2 cellular contexts compared by ENCODE assay signal in the genomic region with DNA sequence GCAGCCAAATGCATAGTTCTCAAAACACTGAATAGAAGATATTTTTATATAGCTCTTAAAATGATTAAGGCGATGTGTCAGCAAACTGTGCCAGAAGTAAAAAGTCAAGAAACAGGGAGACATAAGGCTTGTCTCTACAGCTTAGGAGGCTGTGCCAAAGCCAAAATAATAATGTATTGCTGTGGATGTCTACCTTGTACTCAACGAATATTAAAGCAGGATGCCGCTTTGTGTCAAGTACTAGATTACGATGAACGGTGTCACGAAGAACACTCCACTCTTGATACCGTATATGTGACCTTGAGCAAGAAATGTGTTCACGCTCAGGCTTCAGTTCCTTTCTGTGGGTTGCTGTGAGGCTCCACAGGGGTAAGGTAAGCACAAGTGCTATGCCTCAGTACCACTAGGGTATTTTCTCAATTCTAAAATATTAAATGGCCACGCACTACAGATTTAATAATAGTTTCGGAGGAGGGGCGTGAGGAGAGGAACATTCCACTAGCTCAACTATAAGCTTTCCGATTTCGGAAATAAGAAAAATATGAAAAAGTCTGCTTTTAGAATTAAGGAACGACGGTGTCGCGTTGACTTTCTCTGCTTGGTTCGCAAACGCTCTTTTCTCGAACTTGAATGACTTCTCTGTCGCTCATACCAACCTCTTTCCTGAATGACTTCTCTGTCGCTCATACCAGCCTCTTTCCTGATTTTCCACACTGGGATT.
TF ChIP-seq lines count a peak whose summit lies in the region.

No MANE protein-coding gene starts in this region.

TF ChIP-seq in SK-N-SH, 30 proteins besides CTCF, POLR2A, EP300 and RAD21:
- TF ChIP-seq USF1 (IDR thresholded peaks at IDR 0.05; ENCODE audit: borderline replicate concordance, low read depth), result no peak
- peak; percentile 16; the same call in 1 of the 2 replicates for TF ChIP-seq MXI1 (IDR thresholded peaks at IDR 0.05; ENCODE audit: low read depth, low read length)

TF ChIP-seq in HepG2, 621 proteins besides CTCF, POLR2A, EP300 and RAD21 (continues in another document):
- no peak for TF ChIP-seq BRCA1 (CRISPR knock-in tag; IDR thresholded peaks at IDR 0.05)
- no peak for TF ChIP-seq RNF2 (conservative IDR thresholded peaks at IDR 0.05; ENCODE audit: low read depth)
- peak; percentile 69 for TF ChIP-seq ELF4 (CRISPR knock-in tag; IDR thresholded peaks at IDR 0.05; ENCODE audit: borderline replicate concordance)
- no peak; the same call in 1 of the 2 replicates for TF ChIP-seq KAT7 (CRISPR knock-in tag; IDR thresholded peaks at IDR 0.05; ENCODE audit: borderline replicate concordance)
- no peak for TF ChIP-seq SATB2 (CRISPR knock-in tag; IDR thresholded peaks at IDR 0.05)
- no peak for TF ChIP-seq RXRA (CRISPR knock-in tag; IDR thresholded peaks at IDR 0.05)
- TF ChIP-seq, protein P1, sequence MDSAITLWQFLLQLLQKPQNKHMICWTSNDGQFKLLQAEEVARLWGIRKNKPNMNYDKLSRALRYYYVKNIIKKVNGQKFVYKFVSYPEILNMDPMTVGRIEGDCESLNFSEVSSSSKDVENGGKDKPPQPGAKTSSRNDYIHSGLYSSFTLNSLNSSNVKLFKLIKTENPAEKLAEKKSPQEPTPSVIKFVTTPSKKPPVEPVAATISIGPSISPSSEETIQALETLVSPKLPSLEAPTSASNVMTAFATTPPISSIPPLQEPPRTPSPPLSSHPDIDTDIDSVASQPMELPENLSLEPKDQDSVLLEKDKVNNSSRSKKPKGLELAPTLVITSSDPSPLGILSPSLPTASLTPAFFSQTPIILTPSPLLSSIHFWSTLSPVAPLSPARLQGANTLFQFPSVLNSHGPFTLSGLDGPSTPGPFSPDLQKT (CRISPR knock-in tag; IDR thresholded peaks at IDR 0.05; ENCODE audit: borderline replicate concordance), result no peak
- TF ChIP-seq CCDC6 (CRISPR knock-in tag; IDR thresholded peaks at IDR 0.05), result peak; percentile 61
- TF ChIP-seq PRMT3 (CRISPR knock-in tag; IDR thresholded peaks at IDR 0.05; ENCODE audit: borderline replicate concordance, low read depth), result no peak
- no peak for TF ChIP-seq PLRG1 (conservative IDR thresholded peaks at IDR 0.05)
- peak; percentile 4 for TF ChIP-seq TEAD3 (CRISPR knock-in tag; optimal IDR thresholded peaks at IDR 0.05; ENCODE audit: borderline replicate concordance)
- 0 out of 2 replicates have a peak, but pooled peaks have one; percentile 10 for TF ChIP-seq HDAC2 (CRISPR knock-in tag; IDR thresholded peaks at IDR 0.05)
- no peak for TF ChIP-seq ZNF850 (CRISPR knock-in tag; conservative IDR thresholded peaks at IDR 0.05)
- TF ChIP-seq, protein P2, sequence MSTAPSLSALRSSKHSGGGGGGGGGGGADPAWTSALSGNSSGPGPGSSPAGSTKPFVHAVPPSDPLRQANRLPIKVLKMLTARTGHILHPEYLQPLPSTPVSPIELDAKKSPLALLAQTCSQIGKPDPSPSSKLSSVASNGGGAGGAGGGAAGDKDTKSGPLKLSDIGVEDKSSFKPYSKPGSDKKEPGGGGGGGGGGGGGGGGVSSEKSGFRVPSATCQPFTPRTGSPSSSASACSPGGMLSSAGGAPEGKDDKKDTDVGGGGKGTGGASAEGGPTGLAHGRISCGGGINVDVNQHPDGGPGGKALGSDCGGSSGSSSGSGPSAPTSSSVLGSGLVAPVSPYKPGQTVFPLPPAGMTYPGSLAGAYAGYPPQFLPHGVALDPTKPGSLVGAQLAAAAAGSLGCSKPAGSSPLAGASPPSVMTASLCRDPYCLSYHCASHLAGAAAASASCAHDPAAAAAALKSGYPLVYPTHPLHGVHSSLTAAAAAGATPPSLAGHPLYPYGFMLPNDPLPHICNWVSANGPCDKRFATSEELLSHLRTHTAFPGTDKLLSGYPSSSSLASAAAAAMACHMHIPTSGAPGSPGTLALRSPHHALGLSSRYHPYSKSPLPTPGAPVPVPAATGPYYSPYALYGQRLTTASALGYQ (CRISPR knock-in tag; IDR thresholded peaks at IDR 0.05), result no peak
- no peak for TF ChIP-seq FOSL2 (CRISPR knock-in tag; IDR thresholded peaks at IDR 0.05)
- peak; percentile 5; the same call in 1 of the 2 replicates for TF ChIP-seq SAP130 (CRISPR knock-in tag; IDR thresholded peaks at IDR 0.05; ENCODE audit: low read depth)
- TF ChIP-seq KMT2A (CRISPR knock-in tag; IDR thresholded peaks at IDR 0.05), result no peak; the same call in 1 of the 2 replicates
- TF ChIP-seq DDIT3 (CRISPR knock-in tag; IDR thresholded peaks at IDR 0.05), result no peak
- no peak for TF ChIP-seq IKZF4 (CRISPR knock-in tag; IDR thresholded peaks at IDR 0.05; ENCODE audit: borderline replicate concordance, low read depth, not compliant biosample characterization)
- no peak for TF ChIP-seq ZBTB4 (CRISPR knock-in tag; IDR thresholded peaks at IDR 0.05; ENCODE audit: borderline replicate concordance)
- TF ChIP-seq GTF2F1 (IDR thresholded peaks at IDR 0.05; ENCODE audit: low read length), result no peak
- no peak for TF ChIP-seq ZNF552 (CRISPR knock-in tag; IDR thresholded peaks at IDR 0.05; ENCODE audit: borderline replicate concordance)
- TF ChIP-seq GMEB2 (CRISPR knock-in tag; IDR thresholded peaks at IDR 0.05; ENCODE audit: low read depth), result no peak
- no peak for TF ChIP-seq MEF2D (CRISPR knock-in tag; IDR thresholded peaks at IDR 0.05)
- TF ChIP-seq, protein P3, sequence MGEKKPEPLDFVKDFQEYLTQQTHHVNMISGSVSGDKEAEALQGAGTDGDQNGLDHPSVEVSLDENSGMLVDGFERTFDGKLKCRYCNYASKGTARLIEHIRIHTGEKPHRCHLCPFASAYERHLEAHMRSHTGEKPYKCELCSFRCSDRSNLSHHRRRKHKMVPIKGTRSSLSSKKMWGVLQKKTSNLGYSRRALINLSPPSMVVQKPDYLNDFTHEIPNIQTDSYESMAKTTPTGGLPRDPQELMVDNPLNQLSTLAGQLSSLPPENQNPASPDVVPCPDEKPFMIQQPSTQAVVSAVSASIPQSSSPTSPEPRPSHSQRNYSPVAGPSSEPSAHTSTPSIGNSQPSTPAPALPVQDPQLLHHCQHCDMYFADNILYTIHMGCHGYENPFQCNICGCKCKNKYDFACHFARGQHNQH (CRISPR knock-in tag; IDR thresholded peaks at IDR 0.05), result peak; percentile 20; the same call in 1 of the 2 replicates
- TF ChIP-seq BORCS8-MEF2B (CRISPR knock-in tag; IDR thresholded peaks at IDR 0.05), result no peak
- TF ChIP-seq ZNF569 (CRISPR knock-in tag; IDR thresholded peaks at IDR 0.05; ENCODE audit: borderline replicate concordance), result no peak
- TF ChIP-seq PRDM15 (CRISPR knock-in tag; IDR thresholded peaks at IDR 0.05), result no peak
- TF ChIP-seq ZBTB8A (CRISPR knock-in tag; IDR thresholded peaks at IDR 0.05; ENCODE audit: borderline replicate concordance, low read depth), result no peak
- TF ChIP-seq SRY (CRISPR knock-in tag; IDR thresholded peaks at IDR 0.05), result no peak
- TF ChIP-seq ZSCAN22 (CRISPR knock-in tag; IDR thresholded peaks at IDR 0.05), result no peak
- TF ChIP-seq ZNF331 (CRISPR knock-in tag; IDR thresholded peaks at IDR 0.05), result 0 out of 2 replicates have a peak, but pooled peaks have one; percentile 15
- TF ChIP-seq ZNF878 (CRISPR knock-in tag; IDR thresholded peaks at IDR 0.05), result 0 out of 2 replicates have a peak, but pooled peaks have one; percentile 13
- TF ChIP-seq GPN1 (CRISPR knock-in tag; IDR thresholded peaks at IDR 0.05; ENCODE audit: borderline replicate concordance), result no peak
- TF ChIP-seq E2F1 (CRISPR knock-in tag; IDR thresholded peaks at IDR 0.05), result no peak
- TF ChIP-seq, protein P4, sequence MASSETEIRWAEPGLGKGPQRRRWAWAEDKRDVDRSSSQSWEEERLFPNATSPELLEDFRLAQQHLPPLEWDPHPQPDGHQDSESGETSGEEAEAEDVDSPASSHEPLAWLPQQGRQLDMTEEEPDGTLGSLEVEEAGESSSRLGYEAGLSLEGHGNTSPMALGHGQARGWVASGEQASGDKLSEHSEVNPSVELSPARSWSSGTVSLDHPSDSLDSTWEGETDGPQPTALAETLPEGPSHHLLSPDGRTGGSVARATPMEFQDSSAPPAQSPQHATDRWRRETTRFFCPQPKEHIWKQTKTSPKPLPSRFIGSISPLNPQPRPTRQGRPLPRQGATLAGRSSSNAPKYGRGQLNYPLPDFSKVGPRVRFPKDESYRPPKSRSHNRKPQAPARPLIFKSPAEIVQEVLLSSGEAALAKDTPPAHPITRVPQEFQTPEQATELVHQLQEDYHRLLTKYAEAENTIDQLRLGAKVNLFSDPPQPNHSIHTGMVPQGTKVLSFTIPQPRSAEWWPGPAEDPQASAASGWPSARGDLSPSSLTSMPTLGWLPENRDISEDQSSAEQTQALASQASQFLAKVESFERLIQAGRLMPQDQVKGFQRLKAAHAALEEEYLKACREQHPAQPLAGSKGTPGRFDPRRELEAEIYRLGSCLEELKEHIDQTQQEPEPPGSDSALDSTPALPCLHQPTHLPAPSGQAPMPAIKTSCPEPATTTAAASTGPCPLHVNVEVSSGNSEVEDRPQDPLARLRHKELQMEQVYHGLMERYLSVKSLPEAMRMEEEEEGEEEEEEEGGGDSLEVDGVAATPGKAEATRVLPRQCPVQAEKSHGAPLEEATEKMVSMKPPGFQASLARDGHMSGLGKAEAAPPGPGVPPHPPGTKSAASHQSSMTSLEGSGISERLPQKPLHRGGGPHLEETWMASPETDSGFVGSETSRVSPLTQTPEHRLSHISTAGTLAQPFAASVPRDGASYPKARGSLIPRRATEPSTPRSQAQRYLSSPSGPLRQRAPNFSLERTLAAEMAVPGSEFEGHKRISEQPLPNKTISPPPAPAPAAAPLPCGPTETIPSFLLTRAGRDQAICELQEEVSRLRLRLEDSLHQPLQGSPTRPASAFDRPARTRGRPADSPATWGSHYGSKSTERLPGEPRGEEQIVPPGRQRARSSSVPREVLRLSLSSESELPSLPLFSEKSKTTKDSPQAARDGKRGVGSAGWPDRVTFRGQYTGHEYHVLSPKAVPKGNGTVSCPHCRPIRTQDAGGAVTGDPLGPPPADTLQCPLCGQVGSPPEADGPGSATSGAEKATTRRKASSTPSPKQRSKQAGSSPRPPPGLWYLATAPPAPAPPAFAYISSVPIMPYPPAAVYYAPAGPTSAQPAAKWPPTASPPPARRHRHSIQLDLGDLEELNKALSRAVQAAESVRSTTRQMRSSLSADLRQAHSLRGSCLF (CRISPR knock-in tag; IDR thresholded peaks at IDR 0.05; ENCODE audit: borderline replicate concordance), result no peak
